ENCODE assay signal across 1 cellular context in genomic region chr16:75249441-75249840, GRCh38.
TF ChIP-seq lines count a peak whose summit lies in the region.

No MANE protein-coding gene starts in this region.

TF ChIP-seq in A549, 52 proteins besides CTCF, POLR2A, EP300 and RAD21 (continued from another document):
- no peak for TF ChIP-seq KDM1A (IDR thresholded peaks at IDR 0.05; ENCODE audit: low read depth)
